ENCODE assay signal across 8 cellular contexts in the genomic region with DNA sequence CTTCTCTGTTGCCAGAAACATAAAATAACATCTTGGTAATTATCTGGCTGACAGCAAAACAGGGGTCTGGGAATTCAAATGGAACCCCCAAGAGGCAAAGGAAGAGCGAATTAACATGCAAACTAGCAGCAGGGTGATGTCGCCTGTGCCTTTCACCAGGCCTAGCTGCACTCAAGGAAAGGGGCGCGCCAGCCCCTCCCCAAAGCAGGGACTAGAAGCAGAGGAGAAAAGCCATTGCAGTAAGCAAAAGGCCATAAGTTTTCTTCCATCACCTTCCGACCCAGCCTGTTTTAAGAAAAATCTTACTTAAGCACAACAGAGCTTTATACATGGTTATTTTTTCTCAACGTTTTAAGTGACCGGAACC. TPM values are rescaled to one million over a fixed set of nuclear protein-coding genes. Genes with fewer than 3 reads are reported as not detected.
DNase-seq lines count a peak whose midpoint lies in the region; ATAC-seq and TF ChIP-seq lines count a peak whose summit lies in the region.

No MANE protein-coding gene starts in this region.

- H3K79me2 ChIP-seq in KMS-11 (ENCODE audit: insufficient read depth, low read depth): peaks cover 50% of the 10 kb centered on the region

- H3K36me3 ChIP-seq in KMS-11 (ENCODE audit: insufficient read depth): no peaks in the 10 kb centered on the region; the same call in 1 of the 2 replicates

- no peaks in the 10 kb centered on the region for H4K20me1 ChIP-seq in KMS-11 (ENCODE audit: insufficient read depth)

- peak overlapping the region; percentile 97 for H3K4me3 ChIP-seq in GM08714 (ENCODE audit: low read length)
- H3K4me3 ChIP-seq in KMS-11 (IDR thresholded peaks at IDR 0.05; ENCODE audit: insufficient read depth, low read depth, low read length): no peak overlapping the region
- H3K4me3 ChIP-seq in choroid plexus epithelial cell (ENCODE audit: low read depth, low read length): peak overlapping the region; percentile 86

- ATAC-seq in GM21528 (IDR thresholded peaks at IDR 0.05; ENCODE audit: low FRiP score, unreplicated experiment) (peak; percentile 26), naive B cell (ENCODE audit: low read depth in 2 of 2) (peak in 1 of 2 donors; percentile 3)

- TF ChIP-seq CTCF in KMS-11 (conservative IDR thresholded peaks at IDR 0.05; ENCODE audit: low read depth, low read length) (no peak), choroid plexus epithelial cell (conservative IDR thresholded peaks at IDR 0.05; ENCODE audit: low read depth, low read length) (no peak)

- DNase-seq in choroid plexus epithelial cell (ENCODE audit: low read depth) (peak; percentile 4), naive B cell (no peak), NCI-H2171 (lab: John Stamatoyannopoulos, UW) (no peak), NCI-H1694 treated with DMSO at 0.1 percent for 48 hours (lab: John Stamatoyannopoulos, UW) (no peak)
- no peak for DNase-seq in activated CD4-positive, CD25-positive, alpha-beta regulatory T cell treated with anti-CD3 and anti-CD28 coated beads, Interleukin-2, amount 50 U/mL, for 72 hours

- H3K27me3 ChIP-seq in KMS-11 (ENCODE audit: insufficient read depth, low read depth): no peaks in the 10 kb centered on the region

- peak overlapping the region; percentile 67 for H2AFZ ChIP-seq in KMS-11 (ENCODE audit: low read depth)

- peak overlapping the region; percentile 75 for H3K4me2 ChIP-seq in KMS-11

- H3K27ac Mint-ChIP-seq in naive B cell: peak overlapping the region; percentile 96 to 99 (median 98)

- peaks cover 5 to 17% of the 10 kb centered on the region in 2 donors for H3K36me3 Mint-ChIP-seq in naive B cell

- H3K9me3 Mint-ChIP-seq in naive B cell: peaks cover 0 to 1% (median 0%) of the 10 kb centered on the region in 7 donors

- peak overlapping the region; percentile 98 to 100 (median 100) for H3K4me3 Mint-ChIP-seq in naive B cell

- H3K27me3 Mint-ChIP-seq in naive B cell: peaks cover 8 to 16% (median 13%) of the 10 kb centered on the region in 3 donors

- H3K27ac ChIP-seq in KMS-11: peak overlapping the region; percentile 86

- peaks cover 15% of the 10 kb centered on the region for H3K4me1 ChIP-seq in KMS-11 (ENCODE audit: low read depth, poor library complexity, severe bottlenecking)

- H3K4me1 Mint-ChIP-seq in naive B cell: peaks cover 25 to 39% (median 37%) of the 10 kb centered on the region in 3 donors

- peak overlapping the region; percentile 84 for H3K9ac ChIP-seq in KMS-11

RNA-seq across cellular contexts. Expression of a gene that starts 0.5 kb away (rescaled TPM):
- 10 to 100 TPM; 11.1 to 26.7 (median 18.9) TPM for polyA plus RNA-seq in naive B cell (ENCODE audit: low read depth in 6 of 6)
